Comparison of ENCODE assay signal across 8 cellular contexts in genomic region chr1:8259498-8260290, GRCh38. TPM values are rescaled to one million over a fixed set of nuclear protein-coding genes. Genes with fewer than 3 reads are reported as not detected.
A peak's percentile ranks its signal among the peaks of the same experiment; 100 is the strongest.
DNase-seq lines count a peak whose midpoint lies in the region; ATAC-seq and TF ChIP-seq lines count a peak whose summit lies in the region.

No MANE protein-coding gene starts in this region.

- CTCF ChIA-PET in IMR-90 (lab: Yijun Ruan, JAX): interaction anchor here (1.4 to 1.7 kb wide), 2 partner anchors 15 to 244 kb away, joined by 4 to 6 read pairs; no protein-coding TSS in a partner anchor

- in situ Hi-C loops in IMR-90 (cut with MboI; ENCODE audit: low sequenced_read_pairs): no loop called here

- peak overlapping the region; percentile 65; the same call in 1 of the 2 replicates for H2AK5ac ChIP-seq in IMR-90 (ENCODE audit: low read depth, low read length)

- H3K4me3 ChIP-seq in IMR-90 (ENCODE audit: insufficient read depth, low read depth, low read length) (peak overlapping the region; percentile 3; the same call in 1 of the 2 replicates), tibial artery (peak overlapping the region; percentile 9 to 14), WERI-Rb-1 (ENCODE audit: low read depth, low read length) (no peak overlapping the region)

- H3K9me1 ChIP-seq in IMR-90 (ENCODE audit: insufficient read depth, low read length): 0 out of 2 replicates have a peak, but pooled peaks cover 4% of the 10 kb centered on the region

- no TSS peak for BruUV-seq in IMR-90 (replicated peaks; lab: Mats Ljungman, UMichigan)

- ATAC-seq in IMR-90 (ENCODE audit: low read depth) (peak; percentile 93), left colon (peak; percentile 38)

- peak overlapping the region; percentile 38; the same call in 1 of the 2 replicates for H3K18ac ChIP-seq in IMR-90 (ENCODE audit: low read depth, low read length)

- H3K27me3 ChIP-seq in IMR-90 (ENCODE audit: control insufficient read depth, insufficient read depth, low read length): no peaks in the 10 kb centered on the region
- H3K27me3 ChIP-seq in tibial artery: no peaks in the 10 kb centered on the region
- H3K27me3 ChIP-seq in WERI-Rb-1 (ENCODE audit: insufficient read depth, low read depth, severe bottlenecking): no peaks in the 10 kb centered on the region

- H3K23ac ChIP-seq in IMR-90 (ENCODE audit: low read depth, low read length): no peak overlapping the region

- no peak overlapping the region for H2AK9ac ChIP-seq in IMR-90 (replicated peaks; ENCODE audit: low read depth, low read length, poor library complexity)

- dilution Hi-C loops in IMR-90 (cut with HindIII; ENCODE audit: low sequenced_read_pairs, unreplicated experiment): no loop called here

- H4K5ac ChIP-seq in IMR-90 (ENCODE audit: low read depth, low read length): no peak overlapping the region

- no peak overlapping the region for H2AFZ ChIP-seq in IMR-90 (replicated peaks; ENCODE audit: low read length, poor library complexity)

- peak overlapping the region; percentile 13 for H4K91ac ChIP-seq in IMR-90 (ENCODE audit: insufficient read depth, low read depth, low read length)

- H3K27ac ChIP-seq in IMR-90 (ENCODE audit: insufficient read depth, low read length) (peak overlapping the region; percentile 45; the same call in 1 of the 2 replicates), tibial artery (peak overlapping the region; percentile 12 to 41), WERI-Rb-1 (no peak overlapping the region)

- intact Hi-C loops in IMR-90 (cut with micrococcal nuclease): no loop called here
- intact Hi-C loops in left colon (cut with DNase I, micrococcal nuclease): no loop called here
- intact Hi-C loops in tibial artery (cut with DNase I; ENCODE audit: low total_unique reads): no loop called here

- H3K9me3 ChIP-seq in IMR-90 (ENCODE audit: control insufficient read depth, insufficient read depth, low read length): no peaks in the 10 kb centered on the region
- no peaks in the 10 kb centered on the region for H3K9me3 ChIP-seq in tibial artery
- no peaks in the 10 kb centered on the region for H3K9me3 ChIP-seq in WERI-Rb-1 (ENCODE audit: severe bottlenecking)

- peak overlapping the region; percentile 29 for H3K4ac ChIP-seq in IMR-90 (ENCODE audit: low read depth, low read length)

- 0 out of 4 replicates have a peak overlapping the region, but pooled peaks of 1 of the 2 experiments have one; percentile 12 for H4K8ac ChIP-seq in IMR-90 (ENCODE audit: low read depth in 2 of 2, low read length in 2 of 2)

- H3K56ac ChIP-seq in IMR-90 (ENCODE audit: extremely low read depth, insufficient read depth, low read length): 0 out of 2 replicates have a peak overlapping the region, but pooled peaks have one; percentile 7

- H2BK120ac ChIP-seq in IMR-90 (ENCODE audit: low read depth, low read length): peak overlapping the region; percentile 62; the same call in 1 of the 2 replicates

- peak overlapping the region; percentile 81 for H2BK5ac ChIP-seq in IMR-90 (ENCODE audit: low read depth, low read length, poor library complexity, severe bottlenecking)

- no peaks in the 10 kb centered on the region for H3K79me1 ChIP-seq in IMR-90 (ENCODE audit: low read depth in 1 of 2, low read length in 2 of 2)

- H3K4me1 ChIP-seq in IMR-90 (ENCODE audit: control insufficient read depth, insufficient read depth, low read length) (peaks cover 11% of the 10 kb centered on the region), tibial artery (peaks cover 0 to 28% (median 14%) of the 10 kb centered on the region in 4 donors)

- DNase-seq in IMR-90: peak; percentile 85
- DNase-seq in astrocyte of the hippocampus (ENCODE audit: low read depth, low spot score): peak; percentile 86
- peak; percentile 55 to 61 for DNase-seq in left colon
- peak; percentile 47 to 79 for DNase-seq in tibial artery
- DNase-seq in effector CD8-positive, alpha-beta T cell (lab: John Stamatoyannopoulos, UW): no peak
- no peak for DNase-seq in activated CD8-positive, alpha-beta memory T cell treated with anti-CD3 and anti-CD28 coated beads, Interleukin-2, amount 50 U/mL, for 48 hours
- no peak for DNase-seq in activated T-cell treated with anti-CD3 and anti-CD28 coated beads for 4 hours
- no peak for DNase-seq in WERI-Rb-1

- POLR2A ChIA-PET in IMR-90 (lab: Charles Lee; ENCODE audit: unreplicated experiment): interaction anchor here (0.6 kb wide), 1 partner anchor 233 kb away, joined by 3 read pairs; no protein-coding TSS in a partner anchor

- no peak for TF ChIP-seq POLR2A in IMR-90 (IDR thresholded peaks at IDR 0.05; ENCODE audit: low read depth, low read length)

- no peak for TF ChIP-seq RAD21 in IMR-90 (IDR thresholded peaks at IDR 0.05; ENCODE audit: low read length)

- no peak for TF ChIP-seq CTCF in IMR-90 (conservative IDR thresholded peaks at IDR 0.05; ENCODE audit: low read depth, low read length)
- TF ChIP-seq CTCF in tibial artery (IDR thresholded peaks at IDR 0.05): no peak
- no peak for TF ChIP-seq CTCF in WERI-Rb-1 (IDR thresholded peaks at IDR 0.05; ENCODE audit: low read depth, low read length)

- H3K36me3 ChIP-seq in IMR-90 (ENCODE audit: control insufficient read depth, insufficient read depth, low read length) (no peaks in the 10 kb centered on the region), tibial artery (no peaks in the 10 kb centered on the region), WERI-Rb-1 (no peaks in the 10 kb centered on the region)

- H3K14ac ChIP-seq in IMR-90 (replicated peaks; ENCODE audit: low read depth, low read length): no peak overlapping the region

- no peak overlapping the region for H3K9ac ChIP-seq in IMR-90 (ENCODE audit: low read depth, low read length)

- WGBS in IMR-90 (ENCODE audit: extremely low coverage in 2 of 2, insufficient read length in 1 of 2), 2 experiments: 22% methylated on average over 10 of the region's 13 CpGs; no CpG with 5 or more reads in 1 of the 2 experiments

- 0 out of 2 replicates have a peak overlapping the region, but pooled peaks have one; percentile 30 for H2BK20ac ChIP-seq in IMR-90 (ENCODE audit: low read depth, low read length)

- peak overlapping the region; percentile 28; the same call in 1 of the 3 replicates for H2BK15ac ChIP-seq in IMR-90 (ENCODE audit: low read depth, low read length)

- H4K20me1 ChIP-seq in IMR-90 (ENCODE audit: insufficient read depth, low read length): no peaks in the 10 kb centered on the region

- H3K4me2 ChIP-seq in IMR-90 (ENCODE audit: low read depth, low read length): peak overlapping the region; percentile 87

TF ChIP-seq in IMR-90, 13 proteins besides CTCF, POLR2A, EP300 and RAD21:
- peak; percentile 67 for TF ChIP-seq CEBPB (IDR thresholded peaks at IDR 0.05; ENCODE audit: low read depth, low read length)
- peak; percentile 48; the same call in 1 of the 2 replicates for TF ChIP-seq FOS (IDR thresholded peaks at IDR 0.05; ENCODE audit: low read depth, low read length)
- no peak for TF ChIP-seq BHLHE40 (IDR thresholded peaks at IDR 0.05; ENCODE audit: low read depth, low read length)

RNA-seq across cellular contexts. Expression of gene SLC45A1, which starts 58.2 kb away (rescaled TPM):
- total RNA-seq in IMR-90 (2012; rRNA removed): 0.72 and 0.83 TPM in 2 replicates
- polyA plus RNA-seq in IMR-90 (2012; rRNA removed): 3.1 and 3.9 TPM in 2 replicates
- 3.4 and 7.6 TPM in 2 replicates for polyA plus RNA-seq in IMR-90 (2012; cell fraction: cytosol; rRNA removed)
- 2.9 and 7.4 TPM in 2 replicates for polyA plus RNA-seq in IMR-90 (2012; cell fraction: nucleus; rRNA removed; ENCODE audit: low replicate concordance)
- total RNA-seq in left colon: under 1 TPM; 0.70 to 0.73 TPM

Comparison
In these comparisons a context has a peak if more than half of its experiments do, and no peak if none do; other contexts are left out.
1. DNase-seq: peak in IMR-90 (single experiment), astrocyte of the hippocampus (single experiment), left colon (2 of 2) and tibial artery (2 of 2); none in effector CD8-positive, alpha-beta T cell (single experiment), activated CD8-positive, alpha-beta memory T cell treated with anti-CD3 and anti-CD28 coated beads, Interleukin-2, amount 50 U/mL, for 48 hours (single experiment), activated T-cell treated with anti-CD3 and anti-CD28 coated beads for 4 hours (single experiment) and WERI-Rb-1 (single experiment).